In genomic region chr14:21267886-21268611, GRCh38 we compare ENCODE assay signal across 8 cellular contexts. TPM values are rescaled to one million over a fixed set of nuclear protein-coding genes. Genes with fewer than 3 reads are reported as not detected.
DNase-seq lines count a peak whose midpoint lies in the region; ATAC-seq and TF ChIP-seq lines count a peak whose summit lies in the region.

No MANE protein-coding gene starts in this region.

- peaks cover 58% of the 10 kb centered on the region for H4K20me1 ChIP-seq in Karpas-422 (ENCODE audit: insufficient read depth, low read depth, low read length)

- H3K27me3 ChIP-seq in BE2C, result no peaks in the 10 kb centered on the region
- no peaks in the 10 kb centered on the region for H3K27me3 ChIP-seq in Karpas-422 (ENCODE audit: low read length)
- no peaks in the 10 kb centered on the region for H3K27me3 ChIP-seq in colonic mucosa
- no peaks in the 10 kb centered on the region for H3K27me3 ChIP-seq in muscle layer of duodenum (ENCODE audit: low read depth, low read length)

- H3K4me1 ChIP-seq in BE2C (peaks cover 3% of the 10 kb centered on the region; the same call in 1 of the 2 replicates), Karpas-422 (ENCODE audit: low read length) (peaks cover 61% of the 10 kb centered on the region), colonic mucosa (peaks cover 14% of the 10 kb centered on the region), muscle layer of duodenum (ENCODE audit: control insufficient read depth in 1 of 2, insufficient read depth in 2 of 2, low read length in 2 of 2) (peaks cover 21 to 48% of the 10 kb centered on the region in 2 donors)

- in situ Hi-C loops in GM13977 (cut with MboI; ENCODE audit: low pct_unique_long_range_greater_than_20kb, low sequenced_read_pairs, unreplicated experiment), result no loop called here

- peak overlapping the region; percentile 95 for H3K9ac ChIP-seq in Karpas-422 (ENCODE audit: low read length)
- peak overlapping the region in 1 of 2 donors; percentile 95 for H3K9ac ChIP-seq in colonic mucosa (ENCODE audit: low read depth in 2 of 2, low read length in 2 of 2)

- H3K4me3 ChIP-seq in BE2C (ENCODE audit: low read depth, low read length), result peak overlapping the region; percentile 98
- H3K4me3 ChIP-seq in Karpas-422 (ENCODE audit: low read length), result peak overlapping the region; percentile 92
- H3K4me3 ChIP-seq in colonic mucosa, result peak overlapping the region; percentile 75
- peak overlapping the region; percentile 95 to 98 for H3K4me3 ChIP-seq in muscle layer of duodenum (ENCODE audit: low read depth in 1 of 2, low read length in 2 of 2)

- TF ChIP-seq CTCF in BE2C (IDR thresholded peaks at IDR 0.05; ENCODE audit: low read depth, low read length) (no peak), colonic mucosa (IDR thresholded peaks at IDR 0.05) (no peak), GM13977 (IDR thresholded peaks at IDR 0.05; ENCODE audit: extremely low read depth, insufficient read depth, missing control alignments) (no peak)

- H3K9me3 ChIP-seq in BE2C (no peaks in the 10 kb centered on the region), Karpas-422 (ENCODE audit: low read length) (no peaks in the 10 kb centered on the region), colonic mucosa (no peaks in the 10 kb centered on the region), muscle layer of duodenum (ENCODE audit: control insufficient read depth in 1 of 2, low read length in 2 of 2) (no peaks in the 10 kb centered on the region)

- H2AFZ ChIP-seq in Karpas-422 (ENCODE audit: low read length), result no peak overlapping the region

- no peaks in the 10 kb centered on the region for H3K9me2 ChIP-seq in Karpas-422 (replicated peaks; ENCODE audit: insufficient read depth, low read length)

- no peak for ATAC-seq in HG02642 (IDR thresholded peaks at IDR 0.05; ENCODE audit: poor library complexity, unreplicated experiment)

- peaks cover 62% of the 10 kb centered on the region for H3K79me2 ChIP-seq in Karpas-422 (ENCODE audit: low read length)

- DNase-seq in BE2C (no peak), Karpas-422 (peak; percentile 62), colonic mucosa (no peak), EL (no peak), GM13977 (ENCODE audit: low spot score) (no peak), C1 segment of cervical spinal cord (lab: John Stamatoyannopoulos, UW) (no peak)

- H3K4me2 ChIP-seq in Karpas-422 (ENCODE audit: low read depth, low read length, poor library complexity, severe bottlenecking), result peak overlapping the region; percentile 88

- H3K36me3 ChIP-seq in BE2C, result peaks cover 59% of the 10 kb centered on the region
- H3K36me3 ChIP-seq in Karpas-422 (ENCODE audit: insufficient read depth, low read length), result peaks cover 56% of the 10 kb centered on the region
- H3K36me3 ChIP-seq in colonic mucosa, result no peaks in the 10 kb centered on the region
- H3K36me3 ChIP-seq in muscle layer of duodenum (ENCODE audit: control insufficient read depth in 1 of 2, insufficient read depth in 2 of 2, low read length in 2 of 2), result peaks cover 19 to 30% of the 10 kb centered on the region in 2 donors

- intact Hi-C loops in colonic mucosa (cut with DNase I), result no loop called here

- H3K27ac ChIP-seq in Karpas-422 (ENCODE audit: low read length) (peak overlapping the region; percentile 93), colonic mucosa (peak overlapping the region; percentile 92), muscle layer of duodenum (ENCODE audit: low read length) (peak overlapping the region; percentile 99)

RNA-seq across cellular contexts. Expression of gene HNRNPC, which starts 1.2 kb away (rescaled TPM):
- 554 TPM for polyA plus RNA-seq in BE2C (2012; ENCODE audit: insufficient read depth, insufficient read length, low read depth)
- total RNA-seq in Karpas-422 (2014; rRNA removed; shearing (Covaris generic); ENCODE audit: low replicate concordance), result 661 and 1,144 TPM in 2 replicates
- total RNA-seq in colonic mucosa, result 100 to 1,000 TPM; 363 to 653 TPM

RNA-seq across cellular contexts. Expression of gene RPGRIP1, which starts 11.8 kb away (rescaled TPM):
- 0.36 TPM for polyA plus RNA-seq in BE2C (2012; ENCODE audit: insufficient read depth, insufficient read length, low read depth)
- not detected in 2 replicates for total RNA-seq in Karpas-422 (2014; rRNA removed; shearing (Covaris generic); ENCODE audit: low replicate concordance)
- under 1 TPM in 1 of 2 donors, not detected in 1; 0.40 TPM for total RNA-seq in colonic mucosa
